8 cellular contexts compared by ENCODE assay signal in genomic region chr12:6961695-6962284, GRCh38. TPM values are rescaled to one million over a fixed set of nuclear protein-coding genes. Genes with fewer than 3 reads are reported as not detected.
DNase-seq lines count a peak whose midpoint lies in the region; ATAC-seq, FAIRE-seq and TF ChIP-seq lines count a peak whose summit lies in the region.

No MANE protein-coding gene starts in this region.

- DNase-seq in COR-L47 (lab: John Stamatoyannopoulos, UW) (peak; percentile 76), NCI-H524 treated with DMSO at 0.1 percent for 48 hours (lab: John Stamatoyannopoulos, UW) (peak; percentile 43), frontal cortex (ENCODE audit: low spot score in 2 of 2) (peak; percentile 25 to 69), SKM-1 treated with dmso at 0.1 percent for 144 hours (lab: John Stamatoyannopoulos, UW; ENCODE audit: unreplicated experiment) (no peak)

- H3K4me1 ChIP-seq in HEK293 (ENCODE audit: control insufficient read depth, insufficient read depth, low read length), result peaks cover 2% of the 10 kb centered on the region; the same call in 1 of the 2 replicates
- peaks cover 78 to 87% of the 10 kb centered on the region in 2 experiments for H3K4me1 ChIP-seq in neutrophil (ENCODE audit: control insufficient read depth in 1 of 2, insufficient read depth in 1 of 2, low read depth in 1 of 2, low read length in 1 of 2)

- POLR2A ChIA-PET in HEK293 (lab: Yijun Ruan, JAX), result interaction anchor here (1.0 to 3.2 kb wide), 3 partner anchors 16 to 196 kb away, joined by 6 to 22 read pairs (median 6); partner anchors contain the start of genes C12orf57, PTMS and RNU7-1

- peaks cover 86% of the 10 kb centered on the region for H3K36me3 Mint-ChIP-seq in activated T-helper 17 cell treated with anti-CD3 and anti-CD28 coated beads, Interleukin-2, amount 50 U/mL, for 72 hours (ENCODE audit: low read depth)

- ATAC-seq in activated T-helper 17 cell treated with anti-CD3 and anti-CD28 coated beads, Interleukin-2, amount 50 U/mL, for 72 hours (replicated peaks), result peak; percentile 29
- no peak for ATAC-seq in HG03342 (IDR thresholded peaks at IDR 0.05; ENCODE audit: unreplicated experiment)

- no peak for FAIRE-seq in frontal cortex (lab: Jason Lieb, UNC)

- no peaks in the 10 kb centered on the region for H3K9me3 ChIP-seq in HEK293 (ENCODE audit: control insufficient read depth, insufficient read depth, low read depth, low read length)
- H3K9me3 ChIP-seq in neutrophil, result no peaks in the 10 kb centered on the region

- peaks cover 42% of the 10 kb centered on the region for H3K4me1 Mint-ChIP-seq in activated T-helper 17 cell treated with anti-CD3 and anti-CD28 coated beads, Interleukin-2, amount 50 U/mL, for 72 hours

- H3K4me3 Mint-ChIP-seq in activated T-helper 17 cell treated with anti-CD3 and anti-CD28 coated beads, Interleukin-2, amount 50 U/mL, for 72 hours, result peak overlapping the region; percentile 87

- H3K27ac Mint-ChIP-seq in activated T-helper 17 cell treated with anti-CD3 and anti-CD28 coated beads, Interleukin-2, amount 50 U/mL, for 72 hours, result peak overlapping the region; percentile 95

- H3K36me3 ChIP-seq in HEK293 (ENCODE audit: control insufficient read depth in 2 of 2, insufficient read depth in 1 of 2, low read length in 2 of 2), result peaks cover 4 to 29% of the 10 kb centered on the region in 2 experiments; a peak in 2 of 3 replicates
- peaks cover 70% of the 10 kb centered on the region for H3K36me3 ChIP-seq in neutrophil

- TF ChIP-seq CTCF in HEK293 (tag by site-specific recombination; IDR thresholded peaks at IDR 0.05) (peak; percentile 92), neutrophil (IDR thresholded peaks at IDR 0.05) (peak; percentile 16)

- H3K27ac ChIP-seq in HEK293 (ENCODE audit: extremely low read depth, low read depth, low read length) (peak overlapping the region; percentile 45), neutrophil (peak overlapping the region; percentile 99)

- no peaks in the 10 kb centered on the region for H3K27me3 Mint-ChIP-seq in activated T-helper 17 cell treated with anti-CD3 and anti-CD28 coated beads, Interleukin-2, amount 50 U/mL, for 72 hours

- no peaks in the 10 kb centered on the region for H3K9me3 Mint-ChIP-seq in activated T-helper 17 cell treated with anti-CD3 and anti-CD28 coated beads, Interleukin-2, amount 50 U/mL, for 72 hours

- no peaks in the 10 kb centered on the region for H3K27me3 ChIP-seq in neutrophil

- peak overlapping the region; percentile 2 for H3K4me3 ChIP-seq in HEK293 (ENCODE audit: low read depth, low read length)
- peak overlapping the region in 1 of 2 experiments; percentile 88 for H3K4me3 ChIP-seq in neutrophil (ENCODE audit: low read depth in 1 of 2, low read length in 1 of 2)

- CTCF ChIA-PET in HEK293 (lab: Yijun Ruan, JAX), result interaction anchor here (0.6 to 7.7 kb wide), 15 partner anchors 9 to 191 kb away, joined by 3 to 138 read pairs (median 4); partner anchors contain the start of genes C12orf57, C1RL, PTPN6 and RNU7-1

TF ChIP-seq in HEK293, 187 proteins besides CTCF, POLR2A, EP300 and RAD21 (continues in another document):
- peak; percentile 66 for TF ChIP-seq ZIC2 (tag by site-specific recombination; IDR thresholded peaks at IDR 0.05)
- 0 out of 2 replicates have a peak, but pooled peaks have one; percentile 2 for TF ChIP-seq YY1 (tag by site-specific recombination; IDR thresholded peaks at IDR 0.05)
- TF ChIP-seq ZXDB (tag by site-specific recombination; IDR thresholded peaks at IDR 0.05), result peak; percentile 58
- TF ChIP-seq ZSCAN23 (tag by site-specific recombination; IDR thresholded peaks at IDR 0.05), result no peak
- TF ChIP-seq SP2 (tag by site-specific recombination; IDR thresholded peaks at IDR 0.05), result peak; percentile 5; the same call in 1 of the 2 replicates
- peak; percentile 11 for TF ChIP-seq SP3 (tag by site-specific recombination; IDR thresholded peaks at IDR 0.05)
- peak; percentile 81 for TF ChIP-seq KLF9 (tag by site-specific recombination; IDR thresholded peaks at IDR 0.05; ENCODE audit: low read depth)
- TF ChIP-seq ZNF600 (tag by site-specific recombination; IDR thresholded peaks at IDR 0.05), result peak; percentile 46; the same call in 1 of the 2 replicates
- no peak for TF ChIP-seq SETDB1 (IDR thresholded peaks at IDR 0.05; ENCODE audit: insufficient read length, low read length)
- peak; percentile 96 for TF ChIP-seq ZNF561 (tag by site-specific recombination; IDR thresholded peaks at IDR 0.05; ENCODE audit: borderline replicate concordance)
- TF ChIP-seq ZNF610 (tag by site-specific recombination; IDR thresholded peaks at IDR 0.05; ENCODE audit: borderline replicate concordance), result 0 out of 2 replicates have a peak, but pooled peaks have one; percentile 47
- TF ChIP-seq, protein P1, sequence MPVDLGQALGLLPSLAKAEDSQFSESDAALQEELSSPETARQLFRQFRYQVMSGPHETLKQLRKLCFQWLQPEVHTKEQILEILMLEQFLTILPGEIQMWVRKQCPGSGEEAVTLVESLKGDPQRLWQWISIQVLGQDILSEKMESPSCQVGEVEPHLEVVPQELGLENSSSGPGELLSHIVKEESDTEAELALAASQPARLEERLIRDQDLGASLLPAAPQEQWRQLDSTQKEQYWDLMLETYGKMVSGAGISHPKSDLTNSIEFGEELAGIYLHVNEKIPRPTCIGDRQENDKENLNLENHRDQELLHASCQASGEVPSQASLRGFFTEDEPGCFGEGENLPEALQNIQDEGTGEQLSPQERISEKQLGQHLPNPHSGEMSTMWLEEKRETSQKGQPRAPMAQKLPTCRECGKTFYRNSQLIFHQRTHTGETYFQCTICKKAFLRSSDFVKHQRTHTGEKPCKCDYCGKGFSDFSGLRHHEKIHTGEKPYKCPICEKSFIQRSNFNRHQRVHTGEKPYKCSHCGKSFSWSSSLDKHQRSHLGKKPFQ (tag by site-specific recombination; IDR thresholded peaks at IDR 0.05), result 0 out of 2 replicates have a peak, but pooled peaks have one; percentile 17
- TF ChIP-seq ZNF677 (tag by site-specific recombination; IDR thresholded peaks at IDR 0.05), result 0 out of 2 replicates have a peak, but pooled peaks have one; percentile 28
- no peak for TF ChIP-seq ZNF48 (tag by site-specific recombination; IDR thresholded peaks at IDR 0.05)
- TF ChIP-seq IKZF3 (tag by site-specific recombination; IDR thresholded peaks at IDR 0.05), result peak; percentile 91
- TF ChIP-seq ZEB2 (tag by site-specific recombination; IDR thresholded peaks at IDR 0.05), result no peak; the same call in 1 of the 2 replicates
- TF ChIP-seq ZNF660 (tag by site-specific recombination; IDR thresholded peaks at IDR 0.05), result peak; percentile 88
- TF ChIP-seq PATZ1 (tag by site-specific recombination; IDR thresholded peaks at IDR 0.05), result peak; percentile 85
- TF ChIP-seq KLF8 (tag by site-specific recombination; IDR thresholded peaks at IDR 0.05), result peak; percentile 68
- peak; percentile 92 for TF ChIP-seq ZBTB20 (tag by site-specific recombination; IDR thresholded peaks at IDR 0.05)
- peak; percentile 86 for TF ChIP-seq ZNF335 (tag by site-specific recombination; conservative IDR thresholded peaks at IDR 0.05)
- TF ChIP-seq MZF1 (tag by site-specific recombination; IDR thresholded peaks at IDR 0.05; ENCODE audit: borderline replicate concordance), result peak; percentile 79
- TF ChIP-seq ZNF366 (tag by site-specific recombination; conservative IDR thresholded peaks at IDR 0.05), result peak; percentile 64; the same call in 1 of the 2 replicates
- TF ChIP-seq, protein P2, sequence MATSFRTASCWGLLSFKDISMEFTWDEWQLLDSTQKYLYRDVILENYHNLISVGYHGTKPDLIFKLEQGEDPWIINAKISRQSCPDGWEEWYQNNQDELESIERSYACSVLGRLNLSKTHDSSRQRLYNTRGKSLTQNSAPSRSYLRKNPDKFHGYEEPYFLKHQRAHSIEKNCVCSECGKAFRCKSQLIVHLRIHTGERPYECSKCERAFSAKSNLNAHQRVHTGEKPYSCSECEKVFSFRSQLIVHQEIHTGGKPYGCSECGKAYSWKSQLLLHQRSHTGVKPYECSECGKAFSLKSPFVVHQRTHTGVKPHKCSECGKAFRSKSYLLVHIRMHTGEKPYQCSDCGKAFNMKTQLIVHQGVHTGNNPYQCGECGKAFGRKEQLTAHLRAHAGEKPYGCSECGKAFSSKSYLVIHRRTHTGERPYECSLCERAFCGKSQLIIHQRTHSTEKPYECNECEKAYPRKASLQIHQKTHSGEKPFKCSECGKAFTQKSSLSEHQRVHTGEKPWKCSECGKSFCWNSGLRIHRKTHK (tag by site-specific recombination; IDR thresholded peaks at IDR 0.05), result no peak
- peak; percentile 28; the same call in 1 of the 2 replicates for TF ChIP-seq GLIS1 (tag by site-specific recombination; IDR thresholded peaks at IDR 0.05)
- 0 out of 2 replicates have a peak, but pooled peaks have one; percentile 4 for TF ChIP-seq ZNF184 (tag by site-specific recombination; IDR thresholded peaks at IDR 0.05)

RNA-seq across cellular contexts. Expression of gene PHB2, which starts 8.7 kb away (rescaled TPM):
- 100 to 1,000 TPM; 285 to 436 TPM for total RNA-seq in activated T-helper 17 cell treated with anti-CD3 and anti-CD28 coated beads, Interleukin-2, amount 50 U/mL, for 72 hours
- 175 TPM for total RNA-seq in frontal cortex

RNA-seq across cellular contexts. Expression of gene EMG1, which starts 8.9 kb away (rescaled TPM):
- total RNA-seq in activated T-helper 17 cell treated with anti-CD3 and anti-CD28 coated beads, Interleukin-2, amount 50 U/mL, for 72 hours, result 10 to 100 TPM; 50.9 to 90.5 TPM
- 22.4 TPM for total RNA-seq in frontal cortex

RNA-seq across cellular contexts. Expression of gene PTPN6, which starts 10.6 kb away (rescaled TPM):
- total RNA-seq in activated T-helper 17 cell treated with anti-CD3 and anti-CD28 coated beads, Interleukin-2, amount 50 U/mL, for 72 hours, result 100 to 1,000 TPM; 134 to 223 TPM
- 1.6 TPM for total RNA-seq in frontal cortex

RNA-seq across cellular contexts. Expression of gene C12orf57, which starts 18.0 kb away (rescaled TPM):
- total RNA-seq in activated T-helper 17 cell treated with anti-CD3 and anti-CD28 coated beads, Interleukin-2, amount 50 U/mL, for 72 hours, result 100 to 1,000 TPM; 192 to 307 TPM
- total RNA-seq in frontal cortex, result 322 TPM

RNA-seq across cellular contexts. Expression of gene RNU7-1, which starts 18.2 kb away (rescaled TPM):
- not detected for total RNA-seq in activated T-helper 17 cell treated with anti-CD3 and anti-CD28 coated beads, Interleukin-2, amount 50 U/mL, for 72 hours
- total RNA-seq in frontal cortex, result not detected

Comparison
In these comparisons a context has a peak if more than half of its experiments do, and no peak if none do; other contexts are left out.
1. RNA of gene PTPN6, which starts 10.6 kb away (total RNA-seq): 134 to 223 TPM in activated T-helper 17 cell treated with anti-CD3 and anti-CD28 coated beads, Interleukin-2, amount 50 U/mL, for 72 hours; 1.6 TPM in frontal cortex (single experiment); every median in the first group is over 10 times any median in the second.